Comparison of ENCODE assay signal across 27 cellular contexts in the genomic region with DNA sequence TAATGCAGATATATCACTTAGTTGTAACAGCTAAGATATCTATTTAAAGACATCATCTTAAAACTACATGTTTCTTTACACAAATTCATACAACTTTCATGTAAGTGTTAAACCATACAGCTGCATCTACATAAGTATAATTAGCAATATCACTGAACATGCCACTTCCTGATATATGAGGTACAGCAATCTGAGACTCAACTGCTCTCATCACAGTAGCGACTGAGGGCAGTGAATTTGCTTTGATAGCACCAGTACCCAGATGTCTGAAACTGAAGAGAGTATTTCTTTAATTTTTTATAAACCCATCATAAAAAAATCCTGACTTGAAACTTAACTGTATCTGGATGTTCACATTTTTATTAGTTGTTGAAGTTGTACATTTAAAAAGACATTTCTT.
"Had no signal": no experiment of that assay in that cellular context is flagged by ENCODE, and none has a peak within 500 bp of the region (broad histone marks: within the 10 kb centered on the region; RNA-seq: fewer than 3 reads in every experiment).

No MANE protein-coding gene starts in this region.

- H3K4me3 ChIP-seq: body of pancreas, colonic mucosa had no signal

- ATAC-seq: activated CD4-positive, alpha-beta T cell treated with anti-CD3 and anti-CD28 coated beads for 36 hours; activated CD8-positive, alpha-beta memory T cell treated with anti-CD3 and anti-CD28 coated beads, Interleukin-2, amount 10 ng/mL, durations not matched to agents 7 days and 5 days; activated CD8-positive, alpha-beta T cell treated with anti-CD3 and anti-CD28 coated beads, Interleukin-2, amount 10 ng/mL, durations not matched to agents 7 days and 5 days; body of pancreas; esophagus mucosa; T-helper 17 cell had no signal

- FAIRE-seq: frontal cortex had no signal

- DNase-seq: activated B cell treated with CpG ODN at 0.5 μM for 24 hours; activated CD4-positive, alpha-beta memory T cell treated with anti-CD3 and anti-CD28 coated beads for 36 hours; activated CD4-positive, alpha-beta T cell treated with anti-CD3 and anti-CD28 coated beads for 36 hours; activated CD4-positive, alpha-beta T cell treated with anti-CD3 and anti-CD28 coated beads, Interleukin-2, amount 10 ng/mL, durations not matched to agents 24 days and 14 days; activated CD4-positive, CD25-positive, alpha-beta regulatory T cell treated with anti-CD3 and anti-CD28 coated beads, Interleukin-2, amount 50 U/mL, for 72 hours; activated CD8-positive, alpha-beta memory T cell treated with anti-CD3 and anti-CD28 coated beads, Interleukin-2, amount 10 ng/mL, durations not matched to agents 7 days and 5 days; activated CD8-positive, alpha-beta memory T cell treated with anti-CD3 and anti-CD28 coated beads, Interleukin-2, amount 50 U/mL, for 4 hours; activated CD8-positive, alpha-beta T cell treated with anti-CD3 and anti-CD28 coated beads, Interleukin-2, amount 10 ng/mL, durations not matched to agents 7 days and 5 days; activated gamma-delta T cell; activated naive CD4-positive, alpha-beta T cell treated with anti-CD3 and anti-CD28 coated beads, Interleukin-2, amount 50 U/mL, for 16 hours; activated naive CD4-positive, alpha-beta T cell treated with Interleukin-2 at 50 U/mL for 16 hours; activated T-cell treated with anti-CD3 and anti-CD28 coated beads, Interleukin-2, amount 50 U/mL, for 1 hour; activated T-cell treated with anti-CD3 and anti-CD28 coated beads, Interleukin-2, amount 50 U/mL, for 48 hours; amniotic stem cell; anterior cingulate cortex; body of pancreas; caudate nucleus; colonic mucosa; effector CD8-positive, alpha-beta T cell; foreskin fibroblast; head of caudate nucleus; hippocampal formation; T-helper 17 cell; T1000; WERI-Rb-1 had no signal
